Comparison of ENCODE assay signal across 24 cellular contexts in genomic region chr6:34071884-34072379, GRCh38.
"Had no signal": no experiment of that assay in that cellular context is flagged by ENCODE, and none has a peak within 500 bp of the region (broad histone marks: within the 10 kb centered on the region; RNA-seq: fewer than 3 reads in every experiment).

No MANE protein-coding gene starts in this region.

- H3K4me3 ChIP-seq: coronary artery, mucosa of descending colon, sigmoid colon, stomach, thyroid gland had no signal

- FAIRE-seq: frontal cortex had no signal

- H3K79me2 ChIP-seq: parathyroid adenoma had no signal

- H3K27me3 ChIP-seq: thyroid gland had no signal

- H3K4me1 Mint-ChIP-seq: immature natural killer cell; mesothelial cell of epicardium; naive B cell; neural crest cell; stimulated activated effector memory CD8-positive, alpha-beta T cell treated with anti-CD3 and anti-CD28 coated beads, Interleukin-12 subunit alpha, Interleukin-12 subunit beta, amount 100 ng/mL, for 72 hours had no signal

- H3K27ac Mint-ChIP-seq: immature natural killer cell; mesothelial cell of epicardium; naive B cell; natural killer cell treated with Interleukin-12 subunit alpha and Interleukin-12 subunit beta and Interleukin-15 and Interleukin-18, amount 100 ng/mL, for 72 hours; progenitor cell of endocrine pancreas; stimulated activated effector memory CD8-positive, alpha-beta T cell treated with anti-CD3 and anti-CD28 coated beads, Interleukin-12 subunit alpha, Interleukin-12 subunit beta, amount 100 ng/mL, for 72 hours; type B pancreatic cell had no signal

- H3K36me3 ChIP-seq: sigmoid colon, stomach, thyroid gland had no signal

- H3K36me3 Mint-ChIP-seq: immature natural killer cell; mesothelial cell of epicardium; naive B cell; natural killer cell treated with Interleukin-12 subunit alpha and Interleukin-12 subunit beta and Interleukin-15 and Interleukin-18, amount 100 ng/mL, for 72 hours; stimulated activated effector memory CD8-positive, alpha-beta T cell treated with anti-CD3 and anti-CD28 coated beads, Interleukin-12 subunit alpha, Interleukin-12 subunit beta, amount 100 ng/mL, for 72 hours; type B pancreatic cell had no signal

- H3K9me3 ChIP-seq: mucosa of descending colon, sigmoid colon, stomach, thyroid gland had no signal

- H3K27me3 Mint-ChIP-seq: natural killer cell treated with Interleukin-12 subunit alpha and Interleukin-12 subunit beta and Interleukin-15 and Interleukin-18, amount 100 ng/mL, for 72 hours had no signal

- H3K9ac ChIP-seq: parathyroid adenoma had no signal

- H3K4me1 ChIP-seq: parathyroid adenoma, sigmoid colon, stomach, thyroid gland had no signal

- H2AFZ ChIP-seq: parathyroid adenoma had no signal

- H3K9me3 Mint-ChIP-seq: immature natural killer cell; mesothelial cell of epicardium; naive B cell; natural killer cell treated with Interleukin-12 subunit alpha and Interleukin-12 subunit beta and Interleukin-15 and Interleukin-18, amount 100 ng/mL, for 72 hours; neural crest cell; stimulated activated effector memory CD8-positive, alpha-beta T cell treated with anti-CD3 and anti-CD28 coated beads, Interleukin-12 subunit alpha, Interleukin-12 subunit beta, amount 100 ng/mL, for 72 hours; type B pancreatic cell had no signal

- H3K4me3 Mint-ChIP-seq: immature natural killer cell; mesothelial cell of epicardium; naive B cell; natural killer cell treated with Interleukin-12 subunit alpha and Interleukin-12 subunit beta and Interleukin-15 and Interleukin-18, amount 100 ng/mL, for 72 hours; neural crest cell; stimulated activated effector memory CD8-positive, alpha-beta T cell treated with anti-CD3 and anti-CD28 coated beads, Interleukin-12 subunit alpha, Interleukin-12 subunit beta, amount 100 ng/mL, for 72 hours; type B pancreatic cell had no signal

- DNase-seq: dermis blood vessel endothelial cell; effector memory CD4-positive, alpha-beta T cell; hypothalamus; immature natural killer cell; islet precursor cell; left ventricle myocardium superior; mesenchymal stem cell; mucosa of descending colon; naive B cell; sigmoid colon; stimulated activated CD4-positive, alpha-beta T cell treated with anti-CD3 and anti-CD28 coated beads, Interleukin-2, amount 100 ng/mL, for 24 hours; stimulated activated CD4-positive, alpha-beta T cell treated with anti-CD3 and anti-CD28 coated beads, Interleukin-4, amount 100 ng/mL, for 24 hours; stimulated activated naive CD4-positive, alpha-beta T cell treated with Interleukin-2 at 50 U/mL for 16 hours; stomach; thyroid gland had no signal

- H3K27ac ChIP-seq: coronary artery, parathyroid adenoma, sigmoid colon, stomach, thyroid gland had no signal
